Comparison of ENCODE assay signal across 31 cellular contexts in genomic region chr15:24763891-24764290, GRCh38.
"Had no signal": no experiment of that assay in that cellular context is flagged by ENCODE, and none has a peak within 500 bp of the region (broad histone marks: within the 10 kb centered on the region; RNA-seq: fewer than 3 reads in every experiment).

No MANE protein-coding gene starts in this region.

- H3K27me3 ChIP-seq: SJCRH30 had no signal

- H3K9me3 ChIP-seq: SJCRH30 had no signal

- H3K4me1 ChIP-seq: SJCRH30 had no signal

- DNase-seq: activated CD4-positive, alpha-beta memory T cell treated with anti-CD3 and anti-CD28 coated beads, Interleukin-2, amount 10 ng/mL, durations not matched to agents 7 days and 5 days; activated CD4-positive, alpha-beta T cell treated with anti-CD3 and anti-CD28 coated beads for 1 hour; activated CD4-positive, alpha-beta T cell treated with anti-CD3 and anti-CD28 coated beads for 48 hours; activated CD4-positive, CD25-positive, alpha-beta regulatory T cell; activated CD8-positive, alpha-beta memory T cell treated with anti-CD3 and anti-CD28 coated beads for 24 hours; activated CD8-positive, alpha-beta memory T cell treated with anti-CD3 and anti-CD28 coated beads, Interleukin-2, amount 10 ng/mL, durations not matched to agents 7 days and 5 days; activated CD8-positive, alpha-beta memory T cell treated with anti-CD3 and anti-CD28 coated beads, Interleukin-2, amount 50 U/mL, for 48 hours; activated effector memory CD4-positive, alpha-beta T cell treated with Interleukin-2 at 50 U/mL for 16 hours; activated naive CD4-positive, alpha-beta T cell treated with anti-CD3 and anti-CD28 coated beads, Interleukin-2, amount 10 ng/mL, durations not matched to agents 7 days and 5 days; activated naive CD8-positive, alpha-beta T cell treated with anti-CD3 and anti-CD28 coated beads, Interleukin-2, amount 50 U/mL, for 24 hours; activated T-cell treated with anti-CD3 and anti-CD28 coated beads, Interleukin-2, amount 50 U/mL, for 48 hours; anterior cingulate cortex; caudate nucleus; cerebellar nuclear complex; Kasumi-1; NCI-H1105; NCI-H1417 treated with DMSO at 0.1 percent for 48 hours; NCI-H187 treated with DMSO at 0.1 percent for 48 hours; NCI-H2081; NCI-H226; NCI-H446 treated with DMSO at 0.1 percent for 48 hours; NCI-H524; NCI-H69; NCI-H82; SHP77; SJCRH30; T1000; WERI-Rb-1 had no signal

- H3K36me3 ChIP-seq: SJCRH30, WERI-Rb-1 had no signal

- ATAC-seq: activated CD8-positive, alpha-beta memory T cell treated with anti-CD3 and anti-CD28 coated beads, Interleukin-2, amount 10 ng/mL, durations not matched to agents 7 days and 5 days; Panc1 had no signal

- H3K4me3 ChIP-seq: SJCRH30, SK-N-MC had no signal

- H3K27ac ChIP-seq: SJCRH30, SK-N-MC, WERI-Rb-1 had no signal

- FAIRE-seq: bronchial epithelial cell had no signal
